In the genomic region with DNA sequence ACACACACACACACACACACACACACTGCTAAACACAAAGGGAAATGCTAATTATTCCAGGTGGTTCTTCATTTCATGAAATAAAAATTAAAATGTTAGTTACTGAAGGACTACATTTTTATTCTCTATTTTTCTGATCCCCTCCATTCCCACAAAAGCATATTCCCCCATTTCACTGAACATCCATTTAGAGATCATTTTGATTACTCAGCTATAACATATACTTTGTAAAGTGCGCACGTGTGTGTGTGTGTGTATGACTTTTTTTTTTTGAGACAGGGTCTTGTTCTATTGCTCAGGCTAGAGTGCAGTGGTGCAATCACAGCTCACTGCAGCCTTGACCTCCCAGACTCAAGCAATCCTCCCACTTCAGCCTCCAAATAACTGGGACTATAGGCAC, we compare ENCODE assay signal across 34 cellular contexts.
"Had no signal": no experiment of that assay in that cellular context is flagged by ENCODE, and none has a peak within 500 bp of the region (broad histone marks: within the 10 kb centered on the region; RNA-seq: fewer than 3 reads in every experiment).

No MANE protein-coding gene starts in this region.

- FAIRE-seq: astrocyte, bronchial epithelial cell had no signal

- H3K4me1 ChIP-seq: adrenal gland, ascending aorta, body of pancreas, breast epithelium had no signal

- H3K9me3 ChIP-seq: adrenal gland, ascending aorta, body of pancreas, breast epithelium had no signal

- H3K27me3 ChIP-seq: adrenal gland, ascending aorta, body of pancreas, brain microvascular endothelial cell, breast epithelium, cardiac muscle cell had no signal

- DNase-seq: activated effector memory CD4-positive, alpha-beta T cell treated with anti-CD3 and anti-CD28 coated beads, Interleukin-2, amount 50 U/mL, for 16 hours; activated effector memory CD4-positive, alpha-beta T cell treated with Interleukin-2 at 50 U/mL for 16 hours; activated gamma-delta T cell; activated gamma-delta T cell treated with Interleukin-2 at 50 U/mL for 16 hours; activated naive CD4-positive, alpha-beta T cell; activated naive CD4-positive, alpha-beta T cell treated with anti-CD3 and anti-CD28 coated beads for 36 hours; activated naive CD4-positive, alpha-beta T cell treated with anti-CD3 and anti-CD28 coated beads, Interleukin-2, amount 10 ng/mL, durations not matched to agents 7 days and 5 days; activated naive CD4-positive, alpha-beta T cell treated with anti-CD3 and anti-CD28 coated beads, Interleukin-2, amount 50 U/mL, for 16 hours; activated naive CD4-positive, alpha-beta T cell treated with Interleukin-2 at 50 U/mL for 16 hours; activated naive CD8-positive, alpha-beta T cell treated with anti-CD3 and anti-CD28 coated beads for 36 hours; activated naive CD8-positive, alpha-beta T cell treated with anti-CD3 and anti-CD28 coated beads, Interleukin-2, amount 10 ng/mL, durations not matched to agents 7 days and 5 days; activated naive CD8-positive, alpha-beta T cell treated with anti-CD3 and anti-CD28 coated beads, Interleukin-2, amount 50 U/mL, for 24 hours; activated T-cell treated with anti-CD3 and anti-CD28 coated beads, Interleukin-2, amount 50 U/mL, for 1 hour; activated T-cell treated with anti-CD3 and anti-CD28 coated beads, Interleukin-2, amount 50 U/mL, for 24 hours; activated T-cell treated with anti-CD3 and anti-CD28 coated beads, Interleukin-2, amount 50 U/mL, for 4 hours; activated T-cell treated with anti-CD3 and anti-CD28 coated beads, Interleukin-2, amount 50 U/mL, for 48 hours; activated T-cell treated with anti-CD3 and anti-CD28 coated beads, Interleukin-2, amount 50 U/mL, for 72 hours; adrenal gland; amniotic stem cell; amygdala; anterior cingulate cortex; aorta; body of pancreas; brain microvascular endothelial cell; caudate nucleus; central memory CD4-positive, alpha-beta T cell; cerebellar nuclear complex had no signal

- H3K27ac ChIP-seq: adrenal gland, ascending aorta, body of pancreas, brain microvascular endothelial cell, breast epithelium, cardiac muscle cell had no signal

- H3K4me3 ChIP-seq: adrenal gland, ascending aorta, body of pancreas, breast epithelium, cardiac muscle cell had no signal

- H3K36me3 ChIP-seq: adrenal gland, brain microvascular endothelial cell, breast epithelium, cardiac muscle cell had no signal

- ATAC-seq: activated naive CD4-positive, alpha-beta T cell treated with anti-CD3 and anti-CD28 coated beads, Interleukin-2, amount 50 U/mL, for 72 hours; activated naive CD8-positive, alpha-beta T cell treated with anti-CD3 and anti-CD28 coated beads, Interleukin-2, amount 50 U/mL, for 24 hours; activated T-cell treated with anti-CD3 and anti-CD28 coated beads, Interleukin-2, amount 50 U/mL, for 4 hours; activated T-cell treated with anti-CD3 and anti-CD28 coated beads, Interleukin-2, amount 50 U/mL, for 72 hours; activated T-helper 17 cell treated with anti-CD3 and anti-CD28 coated beads, Interleukin-2, amount 50 U/mL, for 72 hours; body of pancreas had no signal
